ENCODE assay signal across 7 cellular contexts in the genomic region with DNA sequence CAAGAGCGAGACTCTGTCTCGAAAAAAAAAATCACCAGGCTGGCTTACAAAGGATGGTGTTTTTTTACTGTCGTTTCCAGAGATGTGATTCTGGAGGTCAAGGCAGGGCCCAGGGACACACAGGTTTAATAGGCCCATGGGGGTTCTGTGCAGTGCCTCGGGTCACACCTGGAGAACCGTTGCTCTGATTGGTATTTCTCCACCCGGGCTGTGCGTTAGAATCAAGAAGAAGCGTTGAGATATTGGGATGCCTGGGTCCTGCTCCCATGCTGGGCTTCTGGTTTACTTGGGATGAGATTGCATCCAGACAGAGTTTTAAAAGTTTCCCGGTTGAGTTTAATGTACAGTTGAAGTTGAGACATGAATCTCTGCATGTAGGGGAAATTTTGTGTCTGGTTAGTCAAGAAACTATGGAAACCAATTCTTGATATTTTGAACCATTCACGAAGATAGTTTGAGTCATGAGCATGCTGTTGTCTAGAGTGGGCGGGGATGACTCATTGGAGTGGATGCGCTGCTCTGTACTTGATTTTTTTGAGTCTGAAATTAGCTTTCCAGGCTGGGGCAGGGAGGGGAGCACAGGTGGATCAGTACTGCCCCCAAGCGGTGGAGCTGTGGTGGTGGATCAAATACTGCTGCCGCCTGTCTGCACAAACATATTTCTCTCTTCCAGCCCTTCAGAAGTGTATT. TPM values are rescaled to one million over a fixed set of nuclear protein-coding genes. Genes with fewer than 3 reads are reported as not detected.
DNase-seq lines count a peak whose midpoint lies in the region; ATAC-seq, FAIRE-seq and TF ChIP-seq lines count a peak whose summit lies in the region.

No MANE protein-coding gene starts in this region.

- no peaks in the 10 kb centered on the region for H3K9me3 Mint-ChIP-seq in immature natural killer cell

- peaks cover 3 to 4% (median 3%) of the 10 kb centered on the region in 3 donors for H3K27me3 Mint-ChIP-seq in immature natural killer cell (ENCODE audit: low read depth in 3 of 3)

- ATAC-seq in HG02588 (IDR thresholded peaks at IDR 0.05; ENCODE audit: unreplicated experiment) = peak; percentile 78

- peak; percentile 72 for DNase-seq in GM12892 (ENCODE audit: insufficient read length)
- DNase-seq in NCI-H1092 treated with DMSO at 0.1 percent for 48 hours (lab: John Stamatoyannopoulos, UW) = peak; percentile 36
- peak; percentile 4 for DNase-seq in T-helper 22 cell (ENCODE audit: low read depth)
- DNase-seq in astrocyte of the cerebellum (ENCODE audit: low read depth) = peak; percentile 86
- DNase-seq in immature natural killer cell = peak; percentile 7 to 28 (median 17)
- peak; percentile 82 to 88 for DNase-seq in stimulated activated CD4-positive, alpha-beta T cell treated with anti-CD3 and anti-CD28 coated beads, Interleukin-12 subunit alpha, Interleukin-12 subunit beta, amount 100 ng/mL, for 24 hours (ENCODE audit: low read depth in 2 of 2)

- no peak overlapping the region for H3K4me3 Mint-ChIP-seq in immature natural killer cell

- H3K36me3 Mint-ChIP-seq in immature natural killer cell = no peaks in the 10 kb centered on the region

- no peak overlapping the region for H3K27ac Mint-ChIP-seq in immature natural killer cell

- in situ Hi-C loops in astrocyte of the cerebellum (cut with HindIII; ENCODE audit: low sequenced_read_pairs) = no loop called here

- FAIRE-seq in GM12892 (lab: Jason Lieb, UNC) = peak; percentile 93

- no peak overlapping the region for H3K4me3 ChIP-seq in astrocyte of the cerebellum (ENCODE audit: low read depth, low read length)

- peak; percentile 90 for TF ChIP-seq CTCF in astrocyte of the cerebellum (IDR thresholded peaks at IDR 0.05; ENCODE audit: low read depth, low read length, missing control alignments)

- no peaks in the 10 kb centered on the region for H3K4me1 Mint-ChIP-seq in immature natural killer cell

- no peak for TF ChIP-seq POLR2A in GM12892 (IDR thresholded peaks at IDR 0.05; ENCODE audit: low read depth, low read length)

RNA-seq across cellular contexts. Expression of a gene that starts 50.1 kb away (rescaled TPM):
- 0.13 TPM for polyA plus RNA-seq in GM12892 (2012; ENCODE audit: missing spikeins)
- polyA plus RNA-seq in immature natural killer cell = under 1 TPM in 1 of 3 donors, not detected in 2; 0.41 TPM

Comparison
In these comparisons a context has a peak if more than half of its experiments do, and no peak if none do; other contexts are left out.
1. DNase-seq: peak in every context shown above with its lines; median percentile 86 in astrocyte of the cerebellum; 85 in stimulated activated CD4-positive, alpha-beta T cell treated with anti-CD3 and anti-CD28 coated beads, Interleukin-12 subunit alpha, Interleukin-12 subunit beta, amount 100 ng/mL, for 24 hours; 72 in GM12892; 36 in NCI-H1092 treated with DMSO at 0.1 percent for 48 hours; 17 in immature natural killer cell; 4 in T-helper 22 cell.